ENCODE assay signal across 15 cellular contexts in genomic region chr11:95426823-95427462, GRCh38.
A peak's percentile ranks its signal among the peaks of the same experiment; 100 is the strongest.
DNase-seq lines count a peak whose midpoint lies in the region; ATAC-seq and TF ChIP-seq lines count a peak whose summit lies in the region.
"Had no signal": no experiment of that assay in that cellular context is flagged by ENCODE, and none has a peak within 500 bp of the region (broad histone marks: within the 10 kb centered on the region; RNA-seq: fewer than 3 reads in every experiment).

No MANE protein-coding gene starts in this region.

- H3K56ac ChIP-seq in H9 (ENCODE audit: insufficient read length, low read depth, low read length): no peak overlapping the region

- H3K9me3 ChIP-seq in H9 (ENCODE audit: control insufficient read depth, low read depth, low read length) (no peaks in the 10 kb centered on the region), parathyroid adenoma (ENCODE audit: control insufficient read depth, low read length) (no peaks in the 10 kb centered on the region)
- H3K9me3 ChIP-seq: A549, BLaER1 had no signal

- no peak overlapping the region for H3K23ac ChIP-seq in H9 (ENCODE audit: insufficient read length, low read depth, low read length)

- H3K9ac ChIP-seq in H9 (ENCODE audit: extremely low read depth, insufficient read length, low read length): no peak overlapping the region
- H3K9ac ChIP-seq in parathyroid adenoma: no peak overlapping the region
- H3K9ac ChIP-seq: BLaER1 had no signal

- H3K79me2 ChIP-seq in H9 (ENCODE audit: insufficient read depth, low read length) (no peaks in the 10 kb centered on the region; the same call in 1 of the 2 replicates), parathyroid adenoma (no peaks in the 10 kb centered on the region)

- no peak overlapping the region for H2AK5ac ChIP-seq in H9 (ENCODE audit: insufficient read length, low read length)

- H3K36me3 Mint-ChIP-seq in H9 (ENCODE audit: insufficient read depth in 1 of 3, low read depth in 3 of 3): no peaks in the 10 kb centered on the region

- H3T11ph ChIP-seq in H9 (ENCODE audit: low read length): no peak overlapping the region

- H3K36me3 ChIP-seq in parathyroid adenoma (ENCODE audit: control insufficient read depth, insufficient read depth, low read length): no peaks in the 10 kb centered on the region
- H3K36me3 ChIP-seq: BLaER1 had no signal

- H3K9me3 Mint-ChIP-seq in H9: no peaks in the 10 kb centered on the region
- H3K9me3 Mint-ChIP-seq: HFFc6 had no signal

- peak; percentile 63 for ATAC-seq in foreskin keratinocyte
- ATAC-seq in GM18868 (IDR thresholded peaks at IDR 0.05; ENCODE audit: unreplicated experiment): no peak
- no peak for ATAC-seq in GM18502 (IDR thresholded peaks at IDR 0.05; ENCODE audit: poor library complexity, unreplicated experiment)
- ATAC-seq: A549, HepG2 had no signal

- H4K5ac ChIP-seq in H9 (ENCODE audit: insufficient read length, low read depth, low read length): no peak overlapping the region

- H2BK120ac ChIP-seq in H9 (ENCODE audit: low read depth, low read length, poor library complexity, severe bottlenecking): no peak overlapping the region

- no peak overlapping the region for H3K4me3 Mint-ChIP-seq in H9
- H3K4me3 Mint-ChIP-seq: HFFc6 had no signal

- H3K4me1 Mint-ChIP-seq in H9: peaks cover 19 to 21% of the 10 kb centered on the region in 2 experiments

- H3K4ac ChIP-seq in H9 (ENCODE audit: low read depth, low read length): no peak overlapping the region

- H4K20me1 ChIP-seq in H9 (ENCODE audit: control insufficient read depth, insufficient read depth, insufficient read length): no peaks in the 10 kb centered on the region
- H4K20me1 ChIP-seq: BLaER1 had no signal

- WGBS in H9 (ENCODE audit: extremely low coverage, insufficient read length, low lambda C conversion rate): no CpG with 5 or more reads among the region's 5 CpGs

- H2BK20ac ChIP-seq in H9 (ENCODE audit: low read depth, low read length, poor library complexity, severe bottlenecking): peak overlapping the region; percentile 64

- no peak overlapping the region for H2BK15ac ChIP-seq in H9 (ENCODE audit: low read depth, low read length)

- no peak overlapping the region for H4K91ac ChIP-seq in H9 (ENCODE audit: insufficient read length, low read depth, low read length)

- H3K18ac ChIP-seq in H9 (ENCODE audit: insufficient read length, low read depth, low read length): no peak overlapping the region

- H3K23me2 ChIP-seq in H9 (ENCODE audit: insufficient read length, low read depth, low read length, poor library complexity, severe bottlenecking): no peaks in the 10 kb centered on the region

- no peak overlapping the region for H4K8ac ChIP-seq in H9 (replicated peaks; ENCODE audit: insufficient read length, low read depth, low read length)

- H2BK12ac ChIP-seq in H9 (ENCODE audit: insufficient read length, low read depth, low read length): no peak overlapping the region

- no peak overlapping the region for H2BK5ac ChIP-seq in H9 (ENCODE audit: insufficient read length, low read length)

- H3K27me3 Mint-ChIP-seq in H9 (ENCODE audit: low read depth): no peaks in the 10 kb centered on the region

- H3K4me1 ChIP-seq in H9 (ENCODE audit: insufficient read depth, low read length): no peaks in the 10 kb centered on the region; the same call in 1 of the 2 replicates
- H3K4me1 ChIP-seq in foreskin keratinocyte: peaks cover 13% of the 10 kb centered on the region
- H3K4me1 ChIP-seq in parathyroid adenoma: peaks cover 12% of the 10 kb centered on the region
- H3K4me1 ChIP-seq: A549, BLaER1 had no signal

- no peak for DNase-seq in H9
- DNase-seq in NCI-H226: peak; percentile 49
- DNase-seq in foreskin keratinocyte: peak in 1 of 2 donors; percentile 65
- DNase-seq in NCI-H1105 treated with DMSO at 0.1 percent for 48 hours (lab: John Stamatoyannopoulos, UW): no peak
- DNase-seq in stimulated activated CD4-positive, alpha-beta T cell treated with anti-CD3 and anti-CD28 coated beads, Interleukin-4, amount 100 ng/mL, for 1 hour: no peak
- DNase-seq: DMS53, GF-D8, HCEC 1CT, HFFc6 had no signal

- no peak overlapping the region for H3K4me2 ChIP-seq in H9 (ENCODE audit: insufficient read depth, insufficient read length, low read length)
- H3K4me2 ChIP-seq in parathyroid adenoma (ENCODE audit: low read length): no peak overlapping the region
- H3K4me2 ChIP-seq: A549, BLaER1 had no signal

- H3K79me1 ChIP-seq in H9 (ENCODE audit: insufficient read depth, low read depth, low read length, poor library complexity, severe bottlenecking): no peaks in the 10 kb centered on the region

- no peak overlapping the region for H3K14ac ChIP-seq in H9 (ENCODE audit: insufficient read depth, low read length)

- H3K4me3 ChIP-seq in parathyroid adenoma (ENCODE audit: low read depth, low read length): no peak overlapping the region
- H3K4me3 ChIP-seq: A549, BLaER1 had no signal

- H3K27me3 ChIP-seq in H9 (ENCODE audit: insufficient read depth, low read length): no peaks in the 10 kb centered on the region
- H3K27me3 ChIP-seq in foreskin keratinocyte: no peaks in the 10 kb centered on the region
- no peaks in the 10 kb centered on the region for H3K27me3 ChIP-seq in parathyroid adenoma (ENCODE audit: control insufficient read depth, insufficient read depth, low read length)
- H3K27me3 ChIP-seq: BLaER1 had no signal

- H2AFZ ChIP-seq in H9 (ENCODE audit: low read length) (peak overlapping the region; percentile 14), parathyroid adenoma (peak overlapping the region; percentile 42)

- H3K27ac ChIP-seq in H9 (ENCODE audit: insufficient read length, low read depth, low read length) (no peak overlapping the region), foreskin keratinocyte (no peak overlapping the region), parathyroid adenoma (no peak overlapping the region)
- H3K27ac ChIP-seq: A549, BLaER1 had no signal

- H3K27ac Mint-ChIP-seq in H9: peak overlapping the region in 2 of 3 experiments; percentile 3 to 70; a peak in 4 of 7 replicates
- H3K27ac Mint-ChIP-seq: HFFc6 had no signal

- no peak for TF ChIP-seq CTCF in H9 (conservative IDR thresholded peaks at IDR 0.05)
- no peak for TF ChIP-seq CTCF in foreskin keratinocyte (conservative IDR thresholded peaks at IDR 0.05)
- TF ChIP-seq CTCF in parathyroid adenoma (IDR thresholded peaks at IDR 0.05): no peak
